8 cellular contexts compared by ENCODE assay signal in the genomic region with DNA sequence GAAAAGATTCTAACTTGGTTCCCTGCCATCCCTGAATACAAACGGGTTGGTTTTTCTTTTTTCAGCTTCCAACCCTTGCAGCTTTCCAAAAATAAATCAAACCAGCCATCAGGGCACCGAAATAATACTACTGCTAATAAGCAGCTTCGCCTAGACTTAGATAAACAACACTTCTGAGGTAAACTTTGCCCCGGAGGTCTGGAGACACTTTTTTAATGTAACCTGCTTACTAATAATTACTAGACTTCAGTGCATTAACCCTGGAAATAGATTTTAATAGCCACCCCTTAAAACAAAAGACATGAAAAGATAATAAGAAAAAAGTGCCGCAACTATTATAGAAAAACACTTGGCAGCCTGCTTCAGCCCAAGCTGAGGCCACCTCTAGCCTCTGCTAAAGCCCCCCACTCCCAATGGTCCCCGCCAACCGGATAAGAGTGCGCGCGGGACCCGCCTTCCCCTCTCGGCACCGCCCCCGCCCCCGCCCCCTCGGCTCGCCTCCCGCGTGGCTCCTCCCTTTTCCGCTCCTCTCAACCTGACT. TPM values are rescaled to one million over a fixed set of nuclear protein-coding genes. Genes with fewer than 3 reads are reported as not detected.
DNase-seq lines count a peak whose midpoint lies in the region; ATAC-seq lines count a peak whose summit lies in the region.

No MANE protein-coding gene starts in this region.

- ATAC-seq in naive B cell (ENCODE audit: low read depth in 2 of 2) (no peak), HG03442 (IDR thresholded peaks at IDR 0.05; ENCODE audit: unreplicated experiment) (no peak)

- peaks cover 20% of the 10 kb centered on the region for H3K79me2 ChIP-seq in ACC112 (ENCODE audit: control insufficient read depth, insufficient read depth, low read length, unreplicated experiment)

- peaks cover 45% of the 10 kb centered on the region for H3K4me1 ChIP-seq in ACC112 (ENCODE audit: control insufficient read depth, insufficient read depth, low read length, unreplicated experiment)
- peaks cover 24% of the 10 kb centered on the region for H3K4me1 ChIP-seq in HUES64 (ENCODE audit: insufficient read depth, low read length)

- peak overlapping the region; percentile 82 for H3K4me3 ChIP-seq in ACC112 (ENCODE audit: low read depth, low read length)
- H3K4me3 ChIP-seq in HUES64 (ENCODE audit: low read length), result peak overlapping the region; percentile 32

- DNase-seq in caudate nucleus (lab: John Stamatoyannopoulos, UW), result peak in 2 of 61 donors; percentile 55 to 60
- DNase-seq in naive B cell, result no peak
- no peak for DNase-seq in activated effector memory CD4-positive, alpha-beta T cell treated with anti-CD3 and anti-CD28 coated beads, Interleukin-2, amount 50 U/mL, for 16 hours
- DNase-seq in NCI-H510A (lab: John Stamatoyannopoulos, UW), result no peak
- no peak for DNase-seq in stimulated activated CD4-positive, alpha-beta T cell treated with anti-CD3 and anti-CD28 coated beads, Interleukin-1b, Interleukin-23, amount 100 ng/mL, for 48 hours

- H3K9me3 ChIP-seq in HUES64 (ENCODE audit: insufficient read depth, low read depth, low read length), result no peaks in the 10 kb centered on the region

- WGBS in HUES64, result 11% methylated on average over 20 of the region's 20 CpGs

- H3K4me3 Mint-ChIP-seq in naive B cell, result peak overlapping the region; percentile 94 to 100 (median 98)

- peak overlapping the region; percentile 55 for H2AFZ ChIP-seq in ACC112 (ENCODE audit: low read length, unreplicated experiment)

- H3K27ac Mint-ChIP-seq in naive B cell, result peak overlapping the region; percentile 80 to 96 (median 92)

- no peaks in the 10 kb centered on the region for H3K36me3 Mint-ChIP-seq in naive B cell

- no peaks in the 10 kb centered on the region for H3K9me3 Mint-ChIP-seq in naive B cell

- H3K27ac ChIP-seq in ACC112 (ENCODE audit: low read depth, low read length) (peak overlapping the region; percentile 85), HUES64 (ENCODE audit: low read depth, low read length) (no peak overlapping the region), caudate nucleus (ENCODE audit: low read depth, low read length) (peak overlapping the region; percentile 48)

- no peaks in the 10 kb centered on the region for H3K27me3 Mint-ChIP-seq in naive B cell

- peaks cover 16 to 20% (median 19%) of the 10 kb centered on the region in 3 donors for H3K4me1 Mint-ChIP-seq in naive B cell

- H3K36me3 ChIP-seq in ACC112 (ENCODE audit: insufficient read depth, low read length) (peaks cover 16% of the 10 kb centered on the region), HUES64 (ENCODE audit: insufficient read depth, low read length) (peaks cover 27% of the 10 kb centered on the region)

- no peaks in the 10 kb centered on the region for H3K27me3 ChIP-seq in ACC112 (ENCODE audit: insufficient read depth, low read length)
- H3K27me3 ChIP-seq in HUES64 (ENCODE audit: insufficient read depth, low read length), result no peaks in the 10 kb centered on the region

- H3K9ac ChIP-seq in HUES64 (ENCODE audit: low read depth, low read length), result no peak overlapping the region

RNA-seq across cellular contexts. Expression of a gene that starts 0.4 kb away (rescaled TPM):
- polyA plus RNA-seq in HUES64 (2013, experiment 1 of 2), result 12.3 TPM
- 14.5 TPM for polyA plus RNA-seq in HUES64 (2013, experiment 2 of 2)
- polyA plus RNA-seq in naive B cell (ENCODE audit: low read depth in 6 of 6), result 10 to 100 TPM in 1 of 6 donors, 1 to 10 TPM in 5; 6.1 to 11.1 (median 7.9) TPM
